Comparison of ENCODE assay signal across 20 cellular contexts in genomic region chr14:100436745-100437406, GRCh38.
A peak's percentile ranks its signal among the peaks of the same experiment; 100 is the strongest.
DNase-seq lines count a peak whose midpoint lies in the region; ATAC-seq, FAIRE-seq and TF ChIP-seq lines count a peak whose summit lies in the region.
"Had no signal": no experiment of that assay in that cellular context is flagged by ENCODE, and none has a peak within 500 bp of the region (broad histone marks: within the 10 kb centered on the region; RNA-seq: fewer than 3 reads in every experiment).

No MANE protein-coding gene starts in this region.

- no peak for TF ChIP-seq EP300 in A549 (IDR thresholded peaks at IDR 0.05)

- DNase-seq in A549 (ENCODE audit: low read depth in 1 of 2, low spot score in 1 of 2), result no peak
- peak in 1 of 3 donors; percentile 51 for DNase-seq in mucosa of descending colon
- DNase-seq in NOMO-1 treated with dmso at 0.1 percent for 144 hours (lab: John Stamatoyannopoulos, UW; ENCODE audit: unreplicated experiment), result no peak
- DNase-seq in RKO (ENCODE audit: low spot score), result no peak
- no peak for DNase-seq in stimulated activated naive CD8-positive, alpha-beta T cell treated with anti-CD3 and anti-CD28 coated beads, Interleukin-15, Interleukin-2, amounts not matched to agents 100 U/mL and 50 U/mL, for 24 hours
- DNase-seq: ACHN; activated CD4-positive, alpha-beta T cell treated with anti-CD3 and anti-CD28 coated beads, Interleukin-2, amount 10 ng/mL, durations not matched to agents 24 days and 14 days; activated CD8-positive, alpha-beta memory T cell treated with anti-CD3 and anti-CD28 coated beads, Interleukin-2, amount 10 ng/mL, durations not matched to agents 7 days and 5 days; erythroblast; foreskin fibroblast; NCI-H1105 treated with DMSO at 0.1 percent for 48 hours; Peyer's patch; spleen; stimulated activated CD4-positive, alpha-beta T cell treated with anti-CD3 and anti-CD28 coated beads, Interleukin-4, amount 100 ng/mL, for 1 hour had no signal

- H3K36me3 ChIP-seq in HEK293 (ENCODE audit: control insufficient read depth in 2 of 2, insufficient read depth in 1 of 2, low read length in 2 of 2) (no peaks in the 10 kb centered on the region), mucosa of descending colon (ENCODE audit: low read depth) (no peaks in the 10 kb centered on the region)
- H3K36me3 ChIP-seq: Peyer's patch, spleen had no signal

- CTCF ChIA-PET in A549 (lab: Yijun Ruan, JAX), result interaction anchor here (0.7 to 13.7 kb wide), 12 partner anchors 9 to 1228 kb away, joined by 3 to 155 read pairs (median 6); no protein-coding TSS in a partner anchor
- CTCF ChIA-PET in HEK293 (lab: Yijun Ruan, JAX), result interaction anchor here (0.5 to 5.8 kb wide), 6 partner anchors 11 to 216 kb away, joined by 3 to 43 read pairs (median 4); no protein-coding TSS in a partner anchor

- no peak for TF ChIP-seq RAD21 in A549 (conservative IDR thresholded peaks at IDR 0.05 in 1 of 2, IDR thresholded peaks at IDR 0.05 in 1 of 2)

- H3K27ac ChIP-seq in A549 (peak overlapping the region; percentile 12 to 35; a peak in 2 of 6 replicates), HEK293 (ENCODE audit: extremely low read depth, low read depth, low read length) (no peak overlapping the region), angular gyrus (ENCODE audit: low read depth, low read length) (peak overlapping the region; percentile 56)
- H3K27ac ChIP-seq: Peyer's patch, spleen had no signal

- H3K4me2 ChIP-seq in A549, result no peak overlapping the region

- no peak for FAIRE-seq in A549 (lab: Jason Lieb, UNC)
- FAIRE-seq: astrocyte, GM18507 had no signal

- no peak for TF ChIP-seq CTCF in A549 (IDR thresholded peaks at IDR 0.05)
- no peak for TF ChIP-seq CTCF in HEK293 (tag by site-specific recombination; IDR thresholded peaks at IDR 0.05)
- no peak for TF ChIP-seq CTCF in mucosa of descending colon (IDR thresholded peaks at IDR 0.05)

- intact Hi-C loops in mucosa of descending colon (cut with DNase I, micrococcal nuclease), result no loop called here

- POLR2A ChIA-PET in A549 (lab: Yijun Ruan, JAX) (no interaction called here), HEK293 (lab: Yijun Ruan, JAX) (no interaction called here)

- peaks cover 60% of the 10 kb centered on the region for H3K4me1 ChIP-seq in A549
- peaks cover 7% of the 10 kb centered on the region; the same call in 1 of the 2 replicates for H3K4me1 ChIP-seq in HEK293 (ENCODE audit: control insufficient read depth, insufficient read depth, low read length)
- H3K4me1 ChIP-seq in mucosa of descending colon (ENCODE audit: low read depth), result peaks cover 53% of the 10 kb centered on the region

- H3K9me3 ChIP-seq in A549, result no peaks in the 10 kb centered on the region
- no peaks in the 10 kb centered on the region for H3K9me3 ChIP-seq in HEK293 (ENCODE audit: control insufficient read depth, insufficient read depth, low read depth, low read length)
- no peaks in the 10 kb centered on the region for H3K9me3 ChIP-seq in mucosa of descending colon
- H3K9me3 ChIP-seq: Peyer's patch, spleen had no signal

- no peak overlapping the region for H3K4me3 ChIP-seq in A549
- H3K4me3 ChIP-seq in HEK293 (ENCODE audit: low read depth, low read length), result no peak overlapping the region
- no peak overlapping the region for H3K4me3 ChIP-seq in mucosa of descending colon
- H3K4me3 ChIP-seq: Peyer's patch, spleen had no signal

- no peak for TF ChIP-seq POLR2A in A549 (IDR thresholded peaks at IDR 0.05; ENCODE audit: low read length)

- 82% methylated on average over 7 of the region's 7 CpGs for WGBS in A549 (ENCODE audit: missing lambda C conversion rate)

- ATAC-seq in A549, result no peak
- ATAC-seq in mucosa of descending colon, result peak; percentile 28
- ATAC-seq in GM19395 (IDR thresholded peaks at IDR 0.05; ENCODE audit: unreplicated experiment), result no peak
- no peak for ATAC-seq in stimulated activated naive CD8-positive, alpha-beta T cell treated with anti-CD3 and anti-CD28 coated beads, Interleukin-15, Interleukin-2, amounts not matched to agents 100 U/mL and 50 U/mL, for 24 hours
- ATAC-seq: activated CD8-positive, alpha-beta memory T cell treated with anti-CD3 and anti-CD28 coated beads, Interleukin-2, amount 10 ng/mL, durations not matched to agents 7 days and 5 days; activated naive CD4-positive, alpha-beta T cell treated with anti-CD3 and anti-CD28 coated beads, Interleukin-2, amount 50 U/mL, for 72 hours had no signal

TF ChIP-seq in A549, 52 proteins besides CTCF, POLR2A, EP300 and RAD21:
- no peak for TF ChIP-seq RFX5 (IDR thresholded peaks at IDR 0.05)
- no peak for TF ChIP-seq BCL3 (IDR thresholded peaks at IDR 0.05)
- TF ChIP-seq GATA3 (IDR thresholded peaks at IDR 0.05; ENCODE audit: borderline replicate concordance), result no peak
- no peak for TF ChIP-seq ZC3H11A (IDR thresholded peaks at IDR 0.05)
- TF ChIP-seq REST (IDR thresholded peaks at IDR 0.05), result no peak

TF ChIP-seq in HEK293, 187 proteins besides CTCF, POLR2A, EP300 and RAD21:
- TF ChIP-seq ZNF692 (tag by site-specific recombination; IDR thresholded peaks at IDR 0.05) (no peak), ZNF354C (tag by site-specific recombination; IDR thresholded peaks at IDR 0.05; ENCODE audit: borderline replicate concordance, low read depth) (no peak), ZNF24 (tag by site-specific recombination; IDR thresholded peaks at IDR 0.05) (no peak), MYNN (tag by site-specific recombination; IDR thresholded peaks at IDR 0.05; ENCODE audit: borderline replicate concordance) (no peak), ZFHX2 (tag by site-specific recombination; conservative IDR thresholded peaks at IDR 0.05) (0 out of 2 replicates have a peak, but pooled peaks have one; percentile 9), ZBTB17 (tag by site-specific recombination; IDR thresholded peaks at IDR 0.05) (peak; percentile 80), ZSCAN30 (tag by site-specific recombination; IDR thresholded peaks at IDR 0.05) (no peak), ZNF600 (tag by site-specific recombination; IDR thresholded peaks at IDR 0.05) (peak; percentile 65; the same call in 1 of the 2 replicates), ZNF18 (tag by site-specific recombination; IDR thresholded peaks at IDR 0.05) (no peak), ZBTB10 (tag by site-specific recombination; IDR thresholded peaks at IDR 0.05) (no peak), ZNF23 (tag by site-specific recombination; IDR thresholded peaks at IDR 0.05; ENCODE audit: borderline replicate concordance) (no peak), ZSCAN5A (tag by site-specific recombination; IDR thresholded peaks at IDR 0.05) (no peak), IKZF3 (tag by site-specific recombination; IDR thresholded peaks at IDR 0.05) (no peak), ZNF544 (tag by site-specific recombination; IDR thresholded peaks at IDR 0.05) (no peak), ZNF239 (tag by site-specific recombination; IDR thresholded peaks at IDR 0.05) (no peak)
